Comparison of ENCODE assay signal across 9 cellular contexts in genomic region chr1:214446772-214447556, GRCh38.
DNase-seq lines count a peak whose midpoint lies in the region; ATAC-seq, FAIRE-seq and TF ChIP-seq lines count a peak whose summit lies in the region.
"Had no signal": no experiment of that assay in that cellular context is flagged by ENCODE, and none has a peak within 500 bp of the region (broad histone marks: within the 10 kb centered on the region; RNA-seq: fewer than 3 reads in every experiment).

No MANE protein-coding gene starts in this region.

- H3K4me3 ChIP-seq in kidney (ENCODE audit: low read length in 2 of 2) (peak overlapping the region; percentile 3 to 5), colonic mucosa (no peak overlapping the region)

- H3K4me1 ChIP-seq in kidney (ENCODE audit: control insufficient read depth in 1 of 2, insufficient read depth in 1 of 2, low read depth in 1 of 2, low read length in 2 of 2) (peaks cover 0 to 2% of the 10 kb centered on the region in 2 donors), colonic mucosa (no peaks in the 10 kb centered on the region)

- H3K27ac ChIP-seq in kidney (ENCODE audit: low read depth in 2 of 2, low read length in 2 of 2) (peak overlapping the region; percentile 40 to 49), colonic mucosa (no peak overlapping the region)

- ATAC-seq in left colon: no peak

- H3K9me3 ChIP-seq in kidney (ENCODE audit: control insufficient read depth in 1 of 2, low read length in 2 of 2) (no peaks in the 10 kb centered on the region), colonic mucosa (no peaks in the 10 kb centered on the region)

- H3K9ac ChIP-seq in kidney (ENCODE audit: low read length in 2 of 2): no peak overlapping the region
- H3K9ac ChIP-seq in colonic mucosa (ENCODE audit: low read depth in 2 of 2, low read length in 2 of 2): no peak overlapping the region

- no peaks in the 10 kb centered on the region for H3K27me3 ChIP-seq in colonic mucosa

- TF ChIP-seq CTCF in kidney (IDR thresholded peaks at IDR 0.05; ENCODE audit: borderline replicate concordance, extremely low read depth, insufficient read depth) (no peak), colonic mucosa (IDR thresholded peaks at IDR 0.05) (no peak)

- H3K36me3 ChIP-seq in kidney (ENCODE audit: control insufficient read depth in 1 of 2, insufficient read depth in 2 of 2, low read length in 2 of 2) (no peaks in the 10 kb centered on the region), colonic mucosa (no peaks in the 10 kb centered on the region)

- no peak for FAIRE-seq in kidney (lab: Jason Lieb, UNC)
- FAIRE-seq: A204.1 had no signal

- intact Hi-C loops in kidney (cut with DNase I) (no loop called here), left colon (cut with DNase I, micrococcal nuclease) (no loop called here), colonic mucosa (cut with DNase I) (no loop called here)

- DNase-seq in SIG-M5 treated with dmso at 0.1 percent for 504 hours (lab: John Stamatoyannopoulos, UW; ENCODE audit: unreplicated experiment): peak; percentile 16
- DNase-seq in SIG-M5 (lab: John Stamatoyannopoulos, UW): no peak
- DNase-seq in HS-5 (ENCODE audit: low read depth): peak; percentile 94
- DNase-seq in amniotic stem cell (lab: John Stamatoyannopoulos, UW): peak; percentile 60
- DNase-seq in kidney: peak; percentile 59
- no peak for DNase-seq in left colon
- no peak for DNase-seq in AML-193 (lab: John Stamatoyannopoulos, UW)
- no peak for DNase-seq in colonic mucosa

Comparison
In these comparisons a context has a peak if more than half of its experiments do, and no peak if none do; other contexts are left out.
1. DNase-seq: peak in SIG-M5 treated with dmso at 0.1 percent for 504 hours (single experiment), HS-5 (single experiment), amniotic stem cell (single experiment) and kidney (single experiment); none in SIG-M5 (single experiment), left colon (0 of 2), AML-193 (0 of 2) and colonic mucosa (single experiment).